Comparison of ENCODE assay signal across 24 cellular contexts in genomic region chr1:109181807-109182163, GRCh38. TPM values are rescaled to one million over a fixed set of nuclear protein-coding genes. Genes with fewer than 3 reads are reported as not detected.
DNase-seq lines count a peak whose midpoint lies in the region; ATAC-seq, FAIRE-seq and TF ChIP-seq lines count a peak whose summit lies in the region.
"Had no signal": no experiment of that assay in that cellular context is flagged by ENCODE, and none has a peak within 500 bp of the region (broad histone marks: within the 10 kb centered on the region; RNA-seq: fewer than 3 reads in every experiment).

No MANE protein-coding gene starts in this region.

- CTCF ChIA-PET in A549 (lab: Yijun Ruan, JAX): interaction anchor here (0.9 to 2.4 kb wide), 4 partner anchors 10 to 70 kb away, joined by 3 to 11 read pairs (median 4); a partner anchor contains a TSS
- CTCF ChIA-PET in HepG2 (lab: Yijun Ruan, JAX; ENCODE audit: low intra/inter-chr PET ratio, low total read pairs): no interaction called here
- CTCF ChIA-PET in Calu3 (lab: Charles Lee): interaction anchor here (1.6 to 1.8 kb wide), 2 partner anchors 30 to 69 kb away, joined by 4 read pairs; a partner anchor contains a TSS

- H3K9me3 Mint-ChIP-seq in Calu3 (ENCODE audit: low read depth, unreplicated experiment): no peaks in the 10 kb centered on the region
- H3K9me3 Mint-ChIP-seq: activated naive CD4-positive, alpha-beta T cell treated with anti-CD3 and anti-CD28 coated beads, Interleukin-2, amount 50 U/mL, for 72 hours; memory B cell had no signal

- H4K20me1 ChIP-seq in HepG2 (ENCODE audit: insufficient read depth, low read length): no peaks in the 10 kb centered on the region
- H4K20me1 ChIP-seq: BLaER1 had no signal

- TF ChIP-seq CTCF in A549 (IDR thresholded peaks at IDR 0.05) (no peak), WERI-Rb-1 (IDR thresholded peaks at IDR 0.05; ENCODE audit: low read depth, low read length) (no peak), HepG2 (CRISPR knock-in tag; IDR thresholded peaks at IDR 0.05) (no peak), prostate gland (IDR thresholded peaks at IDR 0.05) (no peak), Calu3 (IDR thresholded peaks at IDR 0.05; ENCODE audit: unreplicated experiment) (no peak), Peyer's patch (IDR thresholded peaks at IDR 0.05) (no peak)

- H3K4me3 ChIP-seq in A549 (no peak overlapping the region), WERI-Rb-1 (ENCODE audit: low read depth, low read length) (no peak overlapping the region), HepG2 (replicated peaks in 1 of 3; ENCODE audit: insufficient read depth in 1 of 3, low read depth in 2 of 3, low read length in 3 of 3) (no peak overlapping the region; a peak in 1 of 6 replicates), prostate gland (no peak overlapping the region), Peyer's patch (no peak overlapping the region)
- H3K4me3 ChIP-seq: ascending aorta, BLaER1, HAP-1, right atrium auricular region, SK-N-MC, tibial artery had no signal

- 12% methylated on average over 4 of the region's 4 CpGs for WGBS in A549 (ENCODE audit: missing lambda C conversion rate)
- WGBS in HepG2 (ENCODE audit: low lambda C conversion rate): 0% methylated on average over 3 of the region's 4 CpGs
- 39% methylated on average over 4 of the region's 4 CpGs for WGBS in prostate gland

- intact Hi-C loops in HepG2 (cut with micrococcal nuclease; ENCODE audit: unreplicated experiment): no loop called here
- intact Hi-C loops in prostate gland (cut with DNase I): no loop called here
- intact Hi-C loops in Calu3 (cut with micrococcal nuclease; ENCODE audit: unreplicated experiment): loop anchor here (2.0 kb wide), 1 partner anchor 25 kb away; no protein-coding TSS in a partner anchor

- no peak overlapping the region for H3K9ac ChIP-seq in HepG2 (ENCODE audit: insufficient read depth, low read depth, low read length)
- H3K9ac ChIP-seq: BLaER1 had no signal

- FAIRE-seq in A549 (lab: Jason Lieb, UNC) (no peak), HepG2 (lab: Jason Lieb, UNC) (no peak)
- FAIRE-seq: GM12892 had no signal

- H3K4me3 Mint-ChIP-seq in Calu3 (ENCODE audit: low read depth, unreplicated experiment): no peak overlapping the region
- H3K4me3 Mint-ChIP-seq: memory B cell had no signal

- TF ChIP-seq RAD21 in A549 (conservative IDR thresholded peaks at IDR 0.05 in 1 of 2, IDR thresholded peaks at IDR 0.05 in 1 of 2) (no peak), HepG2 (CRISPR knock-in tag; IDR thresholded peaks at IDR 0.05) (no peak)

- H2AFZ ChIP-seq in HepG2 (ENCODE audit: low read length): no peak overlapping the region

- H3K79me2 ChIP-seq in HepG2 (ENCODE audit: insufficient read depth, low read length): no peaks in the 10 kb centered on the region

- H3K9me3 ChIP-seq in A549: no peaks in the 10 kb centered on the region
- H3K9me3 ChIP-seq in WERI-Rb-1 (ENCODE audit: severe bottlenecking): peaks cover 5% of the 10 kb centered on the region
- H3K9me3 ChIP-seq in HepG2 (ENCODE audit: low read length): no peaks in the 10 kb centered on the region
- no peaks in the 10 kb centered on the region for H3K9me3 ChIP-seq in prostate gland
- no peaks in the 10 kb centered on the region for H3K9me3 ChIP-seq in Peyer's patch
- H3K9me3 ChIP-seq: ascending aorta, HAP-1, right atrium auricular region, tibial artery had no signal

- DNase-seq in A549 (ENCODE audit: low read depth in 1 of 2, low spot score in 1 of 2) (no peak), WERI-Rb-1 (peak; percentile 49), HepG2 (ENCODE audit: low spot score) (no peak), prostate gland (ENCODE audit: low spot score) (no peak), Calu3 (no peak), Peyer's patch (no peak), occipital lobe (lab: John Stamatoyannopoulos, UW) (no peak)
- DNase-seq in stimulated activated CD4-positive, alpha-beta T cell treated with anti-CD3 and anti-CD28 coated beads, Interleukin-2, amount 100 ng/mL, for 48 hours: no peak
- DNase-seq: activated CD4-positive, alpha-beta T cell treated with anti-CD3 and anti-CD28 coated beads, Interleukin-2, amount 50 U/mL, for 1 hour; caudate nucleus; NCI-H1105 treated with DMSO at 0.1 percent for 48 hours; NCI-H2029; stimulated activated naive CD8-positive, alpha-beta T cell treated with anti-CD3 and anti-CD28 coated beads, Interleukin-15, Interleukin-2, amounts not matched to agents 100 U/mL and 50 U/mL, for 24 hours; T-helper 2 cell; tibial artery had no signal

- POLR2A ChIA-PET in A549 (lab: Yijun Ruan, JAX) (interaction anchor here (1.0 kb wide), 1 partner anchor 82 kb away, joined by 4 read pairs; no protein-coding TSS in a partner anchor), HepG2 (lab: Yijun Ruan, JAX) (interaction anchor here (0.7 to 2.7 kb wide), 18 partner anchors 9 to 217 kb away, joined by 3 to 24 read pairs (median 6); partner anchors contain the start of genes SARS1 and TMEM167B)

- H3K4me1 ChIP-seq in A549: peaks cover 39% of the 10 kb centered on the region
- H3K4me1 ChIP-seq in HepG2 (ENCODE audit: insufficient read depth, low read length): peaks cover 76% of the 10 kb centered on the region
- peaks cover 14% of the 10 kb centered on the region for H3K4me1 ChIP-seq in prostate gland (replicated peaks)
- peaks cover 0 to 7% (median 0%) of the 10 kb centered on the region in 4 donors for H3K4me1 ChIP-seq in Peyer's patch
- H3K4me1 ChIP-seq: ascending aorta, BLaER1, HAP-1, tibial artery had no signal

- H3K27ac Mint-ChIP-seq in Calu3 (ENCODE audit: unreplicated experiment): no peak overlapping the region
- H3K27ac Mint-ChIP-seq: activated naive CD4-positive, alpha-beta T cell treated with anti-CD3 and anti-CD28 coated beads, Interleukin-2, amount 50 U/mL, for 72 hours; memory B cell had no signal

- H3K4me1 Mint-ChIP-seq in Calu3 (ENCODE audit: low read depth, unreplicated experiment): peaks cover 13% of the 10 kb centered on the region
- H3K4me1 Mint-ChIP-seq: memory B cell had no signal

- H3K27me3 Mint-ChIP-seq in Calu3 (ENCODE audit: unreplicated experiment): peaks cover 19% of the 10 kb centered on the region

- no peak for TF ChIP-seq EP300 in A549 (IDR thresholded peaks at IDR 0.05)
- no peak for TF ChIP-seq EP300 in HepG2 (IDR thresholded peaks at IDR 0.05; ENCODE audit: low read depth in 2 of 2, low read length in 2 of 2)
- no peak for TF ChIP-seq EP300 in HepG2 (CRISPR knock-in tag; IDR thresholded peaks at IDR 0.05; ENCODE audit: borderline replicate concordance)

- no peaks in the 10 kb centered on the region for H3K36me3 Mint-ChIP-seq in Calu3 (ENCODE audit: insufficient read depth, unreplicated experiment)
- H3K36me3 Mint-ChIP-seq: activated naive CD4-positive, alpha-beta T cell treated with anti-CD3 and anti-CD28 coated beads, Interleukin-2, amount 50 U/mL, for 72 hours; memory B cell had no signal

- H3K4me2 ChIP-seq in A549 (peak overlapping the region; percentile 85), HepG2 (ENCODE audit: low read depth, low read length) (peak overlapping the region; percentile 64)
- H3K4me2 ChIP-seq: BLaER1 had no signal

- H3K27me3 ChIP-seq in WERI-Rb-1 (ENCODE audit: insufficient read depth, low read depth, severe bottlenecking) (no peaks in the 10 kb centered on the region), HepG2 (ENCODE audit: control insufficient read depth in 1 of 2, insufficient read depth in 2 of 2, low read length in 2 of 2) (no peaks in the 10 kb centered on the region; a peak in 1 of 5 replicates), prostate gland (replicated peaks; ENCODE audit: insufficient read depth) (no peaks in the 10 kb centered on the region), Peyer's patch (no peaks in the 10 kb centered on the region)
- H3K27me3 ChIP-seq: ascending aorta, BLaER1, right atrium auricular region had no signal

- no peak; a peak in 2 of 6 replicates for ATAC-seq in A549
- ATAC-seq in HepG2: no peak
- ATAC-seq: activated naive CD4-positive, alpha-beta T cell treated with anti-CD3 and anti-CD28 coated beads, Interleukin-2, amount 50 U/mL, for 72 hours; stimulated activated naive CD8-positive, alpha-beta T cell treated with anti-CD3 and anti-CD28 coated beads, Interleukin-15, Interleukin-2, amounts not matched to agents 100 U/mL and 50 U/mL, for 24 hours had no signal

- in situ Hi-C loops in HepG2 (cut with HindIII; ENCODE audit: extremely low pct_ligation_motif_present, low pct_unique_long_range_greater_than_20kb): no loop called here

- no peak for TF ChIP-seq POLR2A in A549 (IDR thresholded peaks at IDR 0.05; ENCODE audit: low read length)
- TF ChIP-seq POLR2A in HepG2 (IDR thresholded peaks at IDR 0.05; ENCODE audit: insufficient read depth in 1 of 2, low read depth in 2 of 2, low read length in 2 of 2): no peak
- no peak for TF ChIP-seq POLR2A in prostate gland (IDR thresholded peaks at IDR 0.05)
- TF ChIP-seq POLR2A in Peyer's patch (IDR thresholded peaks at IDR 0.05): no peak

- H3K27ac ChIP-seq in A549: peak overlapping the region; percentile 72 to 81
- peak overlapping the region; percentile 35 for H3K27ac ChIP-seq in WERI-Rb-1
- H3K27ac ChIP-seq in HepG2 (ENCODE audit: extremely low read length, insufficient read depth, low read length): peak overlapping the region; percentile 66
- peak overlapping the region; percentile 76 to 81 for H3K27ac ChIP-seq in prostate gland
- H3K27ac ChIP-seq in Peyer's patch: peak overlapping the region in 1 of 4 donors; percentile 75
- H3K27ac ChIP-seq: ascending aorta, BLaER1, HL-60, right atrium auricular region, SK-N-MC, tibial artery had no signal

- BruUV-seq in HepG2 (replicated peaks; lab: Mats Ljungman, UMichigan) (no TSS peak), Calu3 (replicated peaks; lab: Mats Ljungman, UMichigan) (no TSS peak)

- H3K36me3 ChIP-seq in WERI-Rb-1: no peaks in the 10 kb centered on the region
- no peaks in the 10 kb centered on the region for H3K36me3 ChIP-seq in HepG2 (replicated peaks in 1 of 2; ENCODE audit: control insufficient read depth in 1 of 2, insufficient read depth in 2 of 2, low read length in 2 of 2)
- H3K36me3 ChIP-seq in prostate gland: no peaks in the 10 kb centered on the region
- H3K36me3 ChIP-seq in Peyer's patch: no peaks in the 10 kb centered on the region
- H3K36me3 ChIP-seq: ascending aorta, BLaER1, HAP-1, right atrium auricular region, tibial artery had no signal

RNA-seq across cellular contexts. Expression of gene SARS1, which starts 31.9 kb away (rescaled TPM):
- 152 and 158 TPM in 2 replicates for polyA plus RNA-seq in A549 (2011; rRNA removed)
- 70.6 and 73.4 TPM in 2 replicates for polyA plus RNA-seq in A549 (2012; cell fraction: cytosol; rRNA removed)
- 66.8 and 84.3 TPM in 2 replicates for polyA plus RNA-seq in A549 (2012; cell fraction: nucleus; rRNA removed)
- 98.0 to 106 TPM (median 103 TPM) in 3 replicates for polyA plus RNA-seq in A549 (2017; fragmentation: RNase III; extraction: RNeasy Plus Mini Kit Qiagen cat#74134 plus additional on column Dnase treatment)
- 93.4 and 105 TPM in 2 replicates for polyA minus RNA-seq in A549 (2011; rRNA and poly(A)+ RNA removed)
- 134 and 166 TPM in 2 replicates for total RNA-seq in HepG2 (2016; rRNA removed; fragmentation: Illumina TruSeq; extraction: Trizol)
- 35.5 and 37.6 TPM in 2 replicates for total RNA-seq in HepG2 (2016; cell fraction: cytosol; rRNA removed; fragmentation: Illumina TruSeq; extraction: Trizol; ENCODE audit: low read depth)
- 133 and 171 TPM in 2 replicates for total RNA-seq in HepG2 (2016; cell fraction: insoluble cytoplasmic fraction; rRNA removed; fragmentation: Illumina TruSeq; extraction: Trizol)
- total RNA-seq in HepG2 (2016; cell fraction: membrane; rRNA removed; fragmentation: Illumina TruSeq; extraction: Trizol): 59.1 and 63.3 TPM in 2 replicates
- 64.5 and 74.2 TPM in 2 replicates for total RNA-seq in HepG2 (2016; cell fraction: nucleus; rRNA removed; fragmentation: Illumina TruSeq; extraction: Trizol)
- polyA plus RNA-seq in HepG2 (2011; rRNA removed): 103 and 142 TPM in 2 replicates
- 112 and 159 TPM in 2 replicates for polyA plus RNA-seq in HepG2 (2011; cell fraction: cytosol; rRNA removed)
- 105 and 142 TPM in 2 replicates for polyA plus RNA-seq in HepG2 (2011; cell fraction: nucleus; rRNA removed)
- 149 and 254 TPM in 2 replicates for polyA plus RNA-seq in HepG2 (2012)
- 26.3 and 26.7 TPM in 2 replicates for polyA plus RNA-seq in HepG2 (2016; cell fraction: cytosol; fragmentation: Illumina TruSeq; extraction: Trizol; ENCODE audit: low read depth)
- polyA plus RNA-seq in HepG2 (2016; cell fraction: insoluble cytoplasmic fraction; fragmentation: Illumina TruSeq; extraction: Trizol; ENCODE audit: low read depth): 147 and 154 TPM in 2 replicates
- 40.9 and 46.0 TPM in 2 replicates for polyA plus RNA-seq in HepG2 (2016; cell fraction: membrane; fragmentation: Illumina TruSeq; extraction: Trizol; ENCODE audit: low read depth)
- 89.4 and 93.0 TPM in 2 replicates for polyA plus RNA-seq in HepG2 (2016; cell fraction: nucleus; fragmentation: Illumina TruSeq; extraction: Trizol; ENCODE audit: insufficient read depth, low read depth)
- 99.8 and 124 TPM in 2 replicates for polyA minus RNA-seq in HepG2 (2011; rRNA and poly(A)+ RNA removed; ENCODE audit: low replicate concordance)
- 50.9 and 77.1 TPM in 2 replicates for polyA minus RNA-seq in HepG2 (2011; cell fraction: cytosol; rRNA and poly(A)+ RNA removed)
- polyA minus RNA-seq in HepG2 (2011; cell fraction: nucleus; rRNA and poly(A)+ RNA removed): 83.3 and 131 TPM in 2 replicates
- 100 to 1,000 TPM; 123 to 132 TPM for total RNA-seq in prostate gland
- 119 and 129 TPM in 2 replicates for total RNA-seq in Calu3 (2022)
- total RNA-seq in Peyer's patch: 100 to 1,000 TPM in 2 of 4 donors, 10 to 100 TPM in 2; 83.2 to 158 (median 102) TPM
- 153 TPM for total RNA-seq in occipital lobe

Comparison
In these comparisons a context has a peak if more than half of its experiments do, and no peak if none do; other contexts are left out.
1. Of the 38 proteins assayed by ChIP-seq in both HepG2 and A549: peak only in HepG2: MAX and RNF2; only in A549: none; in both: none; in neither: 36.